In the genomic region with DNA sequence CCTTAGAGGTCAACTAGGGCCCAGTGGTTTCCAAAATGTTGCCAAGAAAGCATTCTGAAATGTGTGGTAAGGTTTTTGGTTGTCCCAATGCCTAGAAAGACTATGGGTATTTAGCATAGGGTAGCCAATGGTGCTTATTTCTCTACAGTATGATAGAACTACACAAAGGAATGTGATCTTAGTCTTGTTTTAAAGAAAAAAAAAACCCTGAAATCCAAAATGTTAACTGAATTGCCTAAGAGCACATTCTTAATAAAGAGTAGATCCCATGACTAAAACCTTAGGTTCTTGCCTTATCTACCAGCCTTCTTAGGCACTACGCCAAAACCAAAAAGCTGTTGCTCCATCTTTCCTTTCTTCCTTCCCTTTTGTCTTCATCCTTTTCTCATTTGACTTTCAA, we compare ENCODE assay signal across 22 cellular contexts.
DNase-seq lines count a peak whose midpoint lies in the region; ATAC-seq, FAIRE-seq and TF ChIP-seq lines count a peak whose summit lies in the region.
"Had no signal": no experiment of that assay in that cellular context is flagged by ENCODE, and none has a peak within 500 bp of the region (broad histone marks: within the 10 kb centered on the region; RNA-seq: fewer than 3 reads in every experiment).

No MANE protein-coding gene starts in this region.

- H3K27me3 ChIP-seq in small intestine (ENCODE audit: control insufficient read depth in 2 of 2, insufficient read depth in 2 of 2, low read length in 2 of 2): no peaks in the 10 kb centered on the region
- H3K27me3 ChIP-seq: cardiac muscle cell had no signal

- no peak overlapping the region for H3K4me3 ChIP-seq in astrocyte of the spinal cord (ENCODE audit: low read depth, low read length)
- H3K4me3 ChIP-seq in small intestine (ENCODE audit: low read depth in 1 of 2, low read length in 2 of 2): no peak overlapping the region
- H3K4me3 ChIP-seq in kidney (ENCODE audit: low read length in 2 of 2): no peak overlapping the region
- H3K4me3 ChIP-seq: cardiac muscle cell, skin epidermis had no signal

- DNase-seq in SKM-1 treated with dmso at 0.1 percent for 144 hours (lab: John Stamatoyannopoulos, UW; ENCODE audit: unreplicated experiment) (peak; percentile 23), SKM-1 (lab: John Stamatoyannopoulos, UW; ENCODE audit: unreplicated experiment) (no peak), NOMO-1 treated with DMSO at 0.1 percent for 48 hours (lab: John Stamatoyannopoulos, UW; ENCODE audit: unreplicated experiment) (peak; percentile 35), astrocyte of the spinal cord (ENCODE audit: low read depth, low spot score) (peak; percentile 67), small intestine (no peak), kidney (no peak)
- no peak for DNase-seq in stimulated activated naive CD8-positive, alpha-beta T cell treated with anti-CD3 and anti-CD28 coated beads, Interleukin-15, Interleukin-2, amounts not matched to agents 100 U/mL and 50 U/mL, for 24 hours
- DNase-seq: 8988T; activated CD8-positive, alpha-beta T cell treated with anti-CD3 and anti-CD28 coated beads, Interleukin-2, amount 10 ng/mL, durations not matched to agents 7 days and 5 days; activated T-cell treated with anti-CD3 and anti-CD28 coated beads, Interleukin-2, amount 50 U/mL, for 72 hours; CD8-positive, alpha-beta memory T cell; DMS79 treated with DMSO at 0.1 percent for 48 hours; head of caudate nucleus; immature natural killer cell; naive thymus-derived CD4-positive, alpha-beta T cell; NCI-H1092; NCI-H526 treated with DMSO at 0.1 percent for 48 hours; posterior cingulate gyrus had no signal

- FAIRE-seq in small intestine (lab: Jason Lieb, UNC) (no peak), kidney (lab: Jason Lieb, UNC) (no peak)

- ATAC-seq in stimulated activated naive CD8-positive, alpha-beta T cell treated with anti-CD3 and anti-CD28 coated beads, Interleukin-15, Interleukin-2, amounts not matched to agents 100 U/mL and 50 U/mL, for 24 hours: no peak
- no peak for ATAC-seq in HG02938 (IDR thresholded peaks at IDR 0.05; ENCODE audit: unreplicated experiment)
- ATAC-seq: activated CD8-positive, alpha-beta T cell treated with anti-CD3 and anti-CD28 coated beads, Interleukin-2, amount 10 ng/mL, durations not matched to agents 7 days and 5 days; activated T-cell treated with anti-CD3 and anti-CD28 coated beads, Interleukin-2, amount 50 U/mL, for 72 hours; naive thymus-derived CD4-positive, alpha-beta T cell; Panc1 had no signal

- 91 to 96% (median 94%) methylated on average over 1 of the region's 1 CpG for WGBS in small intestine, 3 donors

- in situ Hi-C loops in astrocyte of the spinal cord (cut with HindIII; ENCODE audit: low sequenced_read_pairs): no loop called here

- H3K4me1 ChIP-seq in small intestine (ENCODE audit: control insufficient read depth in 2 of 2, insufficient read depth in 1 of 2, low read depth in 1 of 2, low read length in 1 of 2) (no peaks in the 10 kb centered on the region), kidney (ENCODE audit: control insufficient read depth in 1 of 2, insufficient read depth in 1 of 2, low read depth in 1 of 2, low read length in 2 of 2) (no peaks in the 10 kb centered on the region)

- intact Hi-C loops in kidney (cut with DNase I): no loop called here

- no peak overlapping the region for H3K27ac ChIP-seq in small intestine (ENCODE audit: low read depth in 1 of 2, low read length in 1 of 2)
- no peak overlapping the region for H3K27ac ChIP-seq in kidney (ENCODE audit: low read depth in 2 of 2, low read length in 2 of 2)
- H3K27ac ChIP-seq: cardiac muscle cell, skin epidermis had no signal

- H3K9me3 ChIP-seq in small intestine (ENCODE audit: control insufficient read depth, low read depth) (no peaks in the 10 kb centered on the region), kidney (ENCODE audit: control insufficient read depth in 1 of 2, low read length in 2 of 2) (no peaks in the 10 kb centered on the region)

- TF ChIP-seq CTCF in astrocyte of the spinal cord (IDR thresholded peaks at IDR 0.05; ENCODE audit: low read depth, low read length) (no peak), kidney (IDR thresholded peaks at IDR 0.05; ENCODE audit: borderline replicate concordance, extremely low read depth, insufficient read depth) (no peak)

- no peak overlapping the region for H3K9ac ChIP-seq in kidney (ENCODE audit: low read length in 2 of 2)

- no peaks in the 10 kb centered on the region for H3K36me3 ChIP-seq in small intestine (ENCODE audit: control insufficient read depth in 2 of 2, insufficient read depth in 2 of 2, low read length in 2 of 2)
- H3K36me3 ChIP-seq in kidney (ENCODE audit: control insufficient read depth in 1 of 2, insufficient read depth in 2 of 2, low read length in 2 of 2): no peaks in the 10 kb centered on the region
- H3K36me3 ChIP-seq: cardiac muscle cell had no signal

Comparison
In these comparisons a context has a peak if more than half of its experiments do, and no peak if none do; other contexts are left out.
1. DNase-seq: peak in SKM-1 treated with dmso at 0.1 percent for 144 hours (single experiment), NOMO-1 treated with DMSO at 0.1 percent for 48 hours (single experiment) and astrocyte of the spinal cord (single experiment); none in SKM-1 (single experiment), stimulated activated naive CD8-positive, alpha-beta T cell treated with anti-CD3 and anti-CD28 coated beads, Interleukin-15, Interleukin-2, amounts not matched to agents 100 U/mL and 50 U/mL, for 24 hours (single experiment), small intestine (single experiment) and kidney (single experiment).